In the genomic region with DNA sequence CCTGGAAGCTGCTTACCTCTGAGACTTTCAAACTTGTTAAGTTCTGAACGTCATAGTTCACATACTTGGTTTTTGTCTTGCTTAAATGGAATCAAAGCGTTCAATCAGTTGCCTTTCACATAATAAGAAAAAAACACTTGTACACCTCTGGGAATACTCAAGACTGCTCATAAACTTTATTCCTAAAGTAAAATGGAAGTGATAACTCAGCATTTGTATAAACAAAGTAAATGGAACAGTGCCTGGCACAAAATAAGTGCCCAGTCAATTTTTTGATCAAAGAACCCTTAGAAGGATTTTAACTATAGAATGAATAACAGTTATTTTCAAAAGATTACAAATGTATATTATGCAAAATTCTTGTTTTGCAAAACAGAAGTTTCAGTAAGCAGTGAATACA, we compare ENCODE assay signal across 9 cellular contexts. TPM values are rescaled to one million over a fixed set of nuclear protein-coding genes. Genes with fewer than 3 reads are reported as not detected.
DNase-seq lines count a peak whose midpoint lies in the region; ATAC-seq and TF ChIP-seq lines count a peak whose summit lies in the region.
"Had no signal": no experiment of that assay in that cellular context is flagged by ENCODE, and none has a peak within 500 bp of the region (broad histone marks: within the 10 kb centered on the region; RNA-seq: fewer than 3 reads in every experiment).

No MANE protein-coding gene starts in this region.

- no peak for TF ChIP-seq POLR2A in body of pancreas (IDR thresholded peaks at IDR 0.05)

- H3K4me1 Mint-ChIP-seq in activated naive CD4-positive, alpha-beta T cell treated with anti-CD3 and anti-CD28 coated beads for 36 hours (ENCODE audit: low read depth): peaks cover 49% of the 10 kb centered on the region
- peaks cover 20% of the 10 kb centered on the region for H3K4me1 Mint-ChIP-seq in type B pancreatic cell (ENCODE audit: unreplicated experiment)

- H3K4me3 Mint-ChIP-seq in activated naive CD4-positive, alpha-beta T cell treated with anti-CD3 and anti-CD28 coated beads for 36 hours: peak overlapping the region; percentile 100
- H3K4me3 Mint-ChIP-seq in type B pancreatic cell: peak overlapping the region; percentile 99

- in situ Hi-C loops in GM13977 (cut with MboI; ENCODE audit: low pct_unique_long_range_greater_than_20kb, low sequenced_read_pairs, unreplicated experiment): no loop called here

- H3K27me3 Mint-ChIP-seq in activated naive CD4-positive, alpha-beta T cell treated with anti-CD3 and anti-CD28 coated beads for 36 hours (ENCODE audit: low read depth): no peaks in the 10 kb centered on the region
- no peaks in the 10 kb centered on the region for H3K27me3 Mint-ChIP-seq in type B pancreatic cell

- CTCF ChIA-PET in activated naive CD4-positive, alpha-beta T cell treated with anti-CD3 and anti-CD28 coated beads for 36 hours (lab: Charles Lee): interaction anchor here (0.7 to 1.3 kb wide), 2 partner anchors 20 to 23 kb away, joined by 3 to 5 read pairs; no protein-coding TSS in a partner anchor

- H3K9me3 ChIP-seq in body of pancreas: no peaks in the 10 kb centered on the region
- H3K9me3 ChIP-seq in lung (ENCODE audit: control insufficient read depth in 2 of 2, insufficient read depth in 1 of 2, low read length in 1 of 2): no peaks in the 10 kb centered on the region

- H3K27me3 ChIP-seq in body of pancreas (no peaks in the 10 kb centered on the region), lung (ENCODE audit: control insufficient read depth, insufficient read depth) (no peaks in the 10 kb centered on the region)

- 0 to 3% methylated on average over 2 of the region's 2 CpGs for WGBS in body of pancreas, 2 donors
- WGBS in lung, 2 donors: 2 to 5% methylated on average over 2 of the region's 2 CpGs

- ATAC-seq in body of pancreas (no peak), lung (ENCODE audit: insufficient read depth, low FRiP score) (no peak), HG02840 (IDR thresholded peaks at IDR 0.05; ENCODE audit: low FRiP score, unreplicated experiment) (no peak)

- peak overlapping the region; percentile 96 to 99 (median 98) for H3K27ac ChIP-seq in body of pancreas
- H3K27ac ChIP-seq in lung (ENCODE audit: low read depth in 1 of 2, low read length in 1 of 2): peak overlapping the region; percentile 95 to 96

- H3K27ac Mint-ChIP-seq in activated naive CD4-positive, alpha-beta T cell treated with anti-CD3 and anti-CD28 coated beads for 36 hours: peak overlapping the region; percentile 100
- peak overlapping the region; percentile 100 for H3K27ac Mint-ChIP-seq in type B pancreatic cell

- H3K4me1 ChIP-seq in body of pancreas (peaks cover 39% of the 10 kb centered on the region), lung (ENCODE audit: control insufficient read depth in 2 of 2, insufficient read depth in 2 of 2, low read length in 2 of 2) (peaks cover 2 to 17% of the 10 kb centered on the region in 2 donors)

- peaks cover 22% of the 10 kb centered on the region for H3K36me3 Mint-ChIP-seq in activated naive CD4-positive, alpha-beta T cell treated with anti-CD3 and anti-CD28 coated beads for 36 hours (ENCODE audit: low read depth)
- peaks cover 20% of the 10 kb centered on the region for H3K36me3 Mint-ChIP-seq in type B pancreatic cell

- H3K4me3 ChIP-seq in body of pancreas (peak overlapping the region; percentile 89 to 94), lung (peak overlapping the region; percentile 88)

- intact Hi-C loops in activated naive CD4-positive, alpha-beta T cell treated with anti-CD3 and anti-CD28 coated beads for 36 hours (cut with micrococcal nuclease): loop anchor here (1.0 to 10.0 kb wide), 4 partner anchors 18 to 1503 kb away; no protein-coding TSS in a partner anchor
- intact Hi-C loops in body of pancreas (cut with DNase I): no loop called here

- no peaks in the 10 kb centered on the region for H3K9me3 Mint-ChIP-seq in activated naive CD4-positive, alpha-beta T cell treated with anti-CD3 and anti-CD28 coated beads for 36 hours
- H3K9me3 Mint-ChIP-seq in type B pancreatic cell: no peaks in the 10 kb centered on the region

- no peak for DNase-seq in activated naive CD4-positive, alpha-beta T cell treated with anti-CD3 and anti-CD28 coated beads for 36 hours
- no peak for DNase-seq in activated naive CD4-positive, alpha-beta T cell (lab: John Stamatoyannopoulos, UW)
- DNase-seq in body of pancreas: no peak
- DNase-seq in lung (ENCODE audit: low spot score): no peak
- DNase-seq in type B pancreatic cell (ENCODE audit: extremely low spot score, unreplicated experiment): no peak
- DNase-seq in GM13977 (ENCODE audit: low spot score): no peak
- DNase-seq in RKO (ENCODE audit: low spot score): no peak

- TF ChIP-seq CTCF in body of pancreas (IDR thresholded peaks at IDR 0.05) (no peak), lung (IDR thresholded peaks at IDR 0.05; ENCODE audit: control extremely low read depth, extremely low read depth) (no peak), type B pancreatic cell (conservative IDR thresholded peaks at IDR 0.05) (no peak), GM13977 (IDR thresholded peaks at IDR 0.05; ENCODE audit: extremely low read depth, insufficient read depth, missing control alignments) (no peak)

- no peaks in the 10 kb centered on the region for H3K36me3 ChIP-seq in body of pancreas (replicated peaks in 1 of 2; ENCODE audit: insufficient read depth in 1 of 2, low read depth in 2 of 2)
- peaks cover 0 to 2% of the 10 kb centered on the region in 2 donors for H3K36me3 ChIP-seq in lung (ENCODE audit: control insufficient read depth in 2 of 2, insufficient read depth in 2 of 2, low read length in 2 of 2)

RNA-seq across cellular contexts. Expression of a gene that starts 1.3 kb away (rescaled TPM):
- 10 to 100 TPM; 46.4 to 47.5 TPM for total RNA-seq in activated naive CD4-positive, alpha-beta T cell treated with anti-CD3 and anti-CD28 coated beads for 36 hours
- total RNA-seq in body of pancreas (10 to 100 TPM; 30.6 to 35.3 TPM), lung (10 to 100 TPM; 52.0 to 91.1 TPM), type B pancreatic cell (ENCODE audit: low replicate concordance) (55.0 and 70.5 TPM in 2 replicates)
- 10 to 100 TPM; 36.8 to 44.5 TPM for polyA plus RNA-seq in lung

RNA-seq across cellular contexts. Expression of a gene that starts 14.2 kb away (rescaled TPM):
- 1 to 10 TPM in 1 of 2 experiments, under 1 TPM in 1; 0.55 to 1.2 TPM for total RNA-seq in activated naive CD4-positive, alpha-beta T cell treated with anti-CD3 and anti-CD28 coated beads for 36 hours
- 1 to 10 TPM in 1 of 2 donors, not detected in 1; 1.3 TPM for total RNA-seq in body of pancreas
- total RNA-seq in lung: 10 to 100 TPM in 1 of 2 donors, 1 to 10 TPM in 1; 6.0 to 12.5 TPM
- 1 to 10 TPM; 1.4 to 2.2 TPM for polyA plus RNA-seq in lung
- total RNA-seq in type B pancreatic cell (ENCODE audit: low replicate concordance): 0.71 and 1.8 TPM in 2 replicates
- total RNA-seq: Daoy had no signal
